In the genomic region with DNA sequence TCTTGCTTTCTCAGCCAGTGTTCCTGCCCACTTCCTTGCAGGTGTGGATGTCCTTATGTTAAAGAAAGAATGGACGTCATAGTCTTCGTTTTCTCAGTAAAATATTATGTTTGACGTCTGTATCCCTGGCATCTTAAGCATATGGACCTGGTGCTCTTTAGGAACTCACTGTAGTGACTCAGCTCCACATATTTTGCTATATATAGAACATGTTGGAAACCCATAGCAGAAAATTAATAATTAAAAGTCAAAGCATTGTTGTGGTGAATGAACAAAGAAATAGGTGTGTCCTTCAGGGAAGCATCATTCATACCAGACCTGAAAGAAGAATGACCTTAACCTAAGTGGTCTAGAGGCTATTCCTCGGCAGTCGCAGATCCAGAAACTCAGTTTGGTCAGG, we compare ENCODE assay signal across 15 cellular contexts. TPM values are rescaled to one million over a fixed set of nuclear protein-coding genes. Genes with fewer than 3 reads are reported as not detected.
DNase-seq lines count a peak whose midpoint lies in the region; ATAC-seq and TF ChIP-seq lines count a peak whose summit lies in the region.
"Had no signal": no experiment of that assay in that cellular context is flagged by ENCODE, and none has a peak within 500 bp of the region (broad histone marks: within the 10 kb centered on the region; RNA-seq: fewer than 3 reads in every experiment).

No MANE protein-coding gene starts in this region.

- no peak for ATAC-seq in HG03159 (IDR thresholded peaks at IDR 0.05; ENCODE audit: unreplicated experiment)
- ATAC-seq in HG02840 (IDR thresholded peaks at IDR 0.05; ENCODE audit: low FRiP score, unreplicated experiment): no peak
- ATAC-seq: sciatic nerve had no signal

- peaks cover 19% of the 10 kb centered on the region for H3K9me3 Mint-ChIP-seq in osteocyte (ENCODE audit: unreplicated experiment)

- in situ Hi-C loops in GM13977 (cut with MboI; ENCODE audit: low pct_unique_long_range_greater_than_20kb, low sequenced_read_pairs, unreplicated experiment): no loop called here

- H3K4me3 Mint-ChIP-seq in osteocyte (ENCODE audit: unreplicated experiment): no peak overlapping the region

- H3K36me3 ChIP-seq in KOPT-K1 (ENCODE audit: insufficient read depth, low read length): no peaks in the 10 kb centered on the region

- H3K9me3 ChIP-seq in KOPT-K1 (ENCODE audit: insufficient read depth, low read length, poor library complexity, severe bottlenecking): peaks cover 20% of the 10 kb centered on the region

- TF ChIP-seq CTCF in epithelial cell of esophagus (IDR thresholded peaks at IDR 0.05; ENCODE audit: insufficient read depth, low read depth, low read length, missing control alignments): no peak
- no peak for TF ChIP-seq CTCF in osteocyte (IDR thresholded peaks at IDR 0.05)
- no peak for TF ChIP-seq CTCF in GM13977 (IDR thresholded peaks at IDR 0.05; ENCODE audit: extremely low read depth, insufficient read depth, missing control alignments)

- DNase-seq in DMS53 (lab: John Stamatoyannopoulos, UW) (peak; percentile 58), epithelial cell of esophagus (ENCODE audit: low read depth) (peak; percentile 47), osteocyte (ENCODE audit: extremely low spot score, unreplicated experiment) (no peak), NCI-H748 treated with DMSO at 0.1 percent for 48 hours (lab: John Stamatoyannopoulos, UW) (no peak), GM13977 (ENCODE audit: low spot score) (no peak)
- DNase-seq: activated CD4-positive, alpha-beta T cell treated with anti-CD3 and anti-CD28 coated beads for 4 hours; activated effector memory CD4-positive, alpha-beta T cell treated with Interleukin-2 at 50 U/mL for 16 hours; Calu3; central memory CD4-positive, alpha-beta T cell; KG1; NCI-H187 treated with DMSO at 0.1 percent for 48 hours had no signal

- no peaks in the 10 kb centered on the region for H3K27me3 Mint-ChIP-seq in osteocyte (ENCODE audit: unreplicated experiment)

- no peak overlapping the region for H3K4me3 ChIP-seq in epithelial cell of esophagus (ENCODE audit: low read length)

- H3K36me3 Mint-ChIP-seq in osteocyte (ENCODE audit: unreplicated experiment): peaks cover 10% of the 10 kb centered on the region

- peaks cover 73% of the 10 kb centered on the region for H3K4me1 Mint-ChIP-seq in osteocyte (ENCODE audit: unreplicated experiment)

- H3K27ac ChIP-seq in KOPT-K1 (ENCODE audit: low read depth, low read length, poor library complexity, severe bottlenecking): peak overlapping the region; percentile 12

- H3K27ac Mint-ChIP-seq in osteocyte (ENCODE audit: unreplicated experiment): peak overlapping the region; percentile 66

RNA-seq across cellular contexts. Expression of gene SOCS5, which starts 20.4 kb away (rescaled TPM):
- 23.4 and 24.1 TPM in 2 replicates for total RNA-seq in osteocyte

Comparison
In these comparisons a context has a peak if more than half of its experiments do, and no peak if none do; other contexts are left out.
1. DNase-seq: peak in DMS53 (single experiment) and epithelial cell of esophagus (single experiment); none in osteocyte (single experiment), NCI-H748 treated with DMSO at 0.1 percent for 48 hours (single experiment) and GM13977 (single experiment).